Comparison of ENCODE assay signal across 1 cellular context in genomic region chr22:41408665-41409064, GRCh38.
TF ChIP-seq lines count a peak whose summit lies in the region.

No MANE protein-coding gene starts in this region.

TF ChIP-seq in GM12878, 131 proteins besides CTCF, POLR2A, EP300 and RAD21:
- TF ChIP-seq SIX5 (IDR thresholded peaks at IDR 0.05; ENCODE audit: low read depth, low read length, severe bottlenecking): no peak
- TF ChIP-seq BHLHE40 (IDR thresholded peaks at IDR 0.05; ENCODE audit: borderline replicate concordance in 1 of 2, low read depth in 2 of 2, low read length in 1 of 2): no peak
- TF ChIP-seq ZZZ3 (IDR thresholded peaks at IDR 0.05; ENCODE audit: control insufficient read depth, insufficient read length, low read depth): no peak
- TF ChIP-seq SUPT20H (IDR thresholded peaks at IDR 0.05; ENCODE audit: borderline replicate concordance, control insufficient read depth, low read depth, low read length): no peak
- TF ChIP-seq E4F1 (IDR thresholded peaks at IDR 0.05; ENCODE audit: borderline replicate concordance, partially characterized antibody): no peak
- TF ChIP-seq RUNX3 (IDR thresholded peaks at IDR 0.05; ENCODE audit: low read length): no peak
- TF ChIP-seq ZBTB33 (IDR thresholded peaks at IDR 0.05): no peak
- TF ChIP-seq STAT3 (IDR thresholded peaks at IDR 0.05; ENCODE audit: low read depth, low read length): no peak
- no peak for TF ChIP-seq USF1 (IDR thresholded peaks at IDR 0.05; ENCODE audit: borderline replicate concordance, extremely low read length, insufficient read depth, low read depth, low read length)
- TF ChIP-seq KDM1A (IDR thresholded peaks at IDR 0.05; ENCODE audit: borderline replicate concordance): no peak
- TF ChIP-seq KAT2A (conservative IDR thresholded peaks at IDR 0.05; ENCODE audit: control insufficient read depth, low read depth, low read length): no peak
- no peak for TF ChIP-seq NBN (IDR thresholded peaks at IDR 0.05)
TF ChIP-seq in GM12878: peak in this region for 0.
